25 cellular contexts compared by ENCODE assay signal in the genomic region with DNA sequence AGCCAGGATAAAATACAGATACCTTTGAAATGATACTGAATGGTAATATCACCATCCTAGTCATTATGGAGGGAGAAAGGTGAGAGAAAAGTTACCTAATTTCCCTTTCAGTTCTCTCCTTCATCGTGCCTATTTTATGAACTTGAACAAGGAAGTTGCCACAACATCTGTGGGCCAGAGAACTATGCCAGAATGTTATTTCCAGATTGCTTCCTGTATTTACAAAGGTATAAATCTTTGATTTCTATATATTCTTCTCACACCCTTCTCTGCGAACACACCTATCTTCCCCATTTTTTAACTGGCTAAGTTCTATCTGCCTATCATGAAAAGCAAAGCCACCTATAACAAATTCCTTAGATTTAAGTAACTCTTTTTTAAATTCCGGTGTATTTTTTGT.
"Had no signal": no experiment of that assay in that cellular context is flagged by ENCODE, and none has a peak within 500 bp of the region (broad histone marks: within the 10 kb centered on the region; RNA-seq: fewer than 3 reads in every experiment).

No MANE protein-coding gene starts in this region.

- ATAC-seq: naive thymus-derived CD4-positive, alpha-beta T cell; natural killer cell; psoas muscle; right cardiac atrium; right lobe of liver; stimulated activated effector memory CD8-positive, alpha-beta T cell treated with anti-CD3 and anti-CD28 coated beads, Interleukin-12 subunit alpha, Interleukin-12 subunit beta, amount 100 ng/mL, for 72 hours; stimulated activated naive B cell treated with anti-CD40 and anti-IgM and Interleukin-4, amounts not matched to agents 10 μg/mL and 1 μg/mL and 100 μg/mL, for 72 hours; upper lobe of right lung had no signal

- H3K36me3 ChIP-seq: neural progenitor cell, ovary, right lobe of liver, sigmoid colon, spleen, stomach, thoracic aorta, thyroid gland, tibial nerve, upper lobe of right lung, uterus had no signal

- H2AFZ ChIP-seq: neural progenitor cell, parathyroid adenoma had no signal

- H3K27ac ChIP-seq: neural progenitor cell, ovary, parathyroid adenoma, psoas muscle, right lobe of liver, sigmoid colon, spleen, stomach, thoracic aorta, thyroid gland, tibial nerve, upper lobe of right lung, uterus had no signal

- H3K79me2 ChIP-seq: parathyroid adenoma had no signal

- H3K4me1 ChIP-seq: neural progenitor cell, parathyroid adenoma, psoas muscle, right lobe of liver, sigmoid colon, spleen, stomach, thyroid gland, tibial nerve, upper lobe of right lung, uterus had no signal

- H3K9me3 ChIP-seq: ovary, psoas muscle, sigmoid colon, thoracic aorta, thyroid gland, tibial nerve, upper lobe of right lung, uterus had no signal

- DNase-seq: naive thymus-derived CD4-positive, alpha-beta T cell; natural killer cell; occipital lobe; ovary; posterior cingulate gyrus; psoas muscle; right cardiac atrium; right lobe of liver; sigmoid colon; spleen; stimulated activated CD4-positive, alpha-beta T cell treated with anti-CD3 and anti-CD28 coated beads, Interleukin-12 subunit alpha, Interleukin-12 subunit beta, amount 100 ng/mL, for 4 hours; stimulated activated CD4-positive, alpha-beta T cell treated with anti-CD3 and anti-CD28 coated beads, Interleukin-1b, Interleukin-23, amount 100 ng/mL, for 48 hours; stimulated activated CD4-positive, alpha-beta T cell treated with anti-CD3 and anti-CD28 coated beads, Interleukin-4, amount 100 ng/mL, for 1 hour; stimulated activated naive B cell treated with anti-CD40 and anti-IgM and Interleukin-4, amounts not matched to agents 10 μg/mL and 1 μg/mL and 100 μg/mL, for 72 hours; stimulated activated naive CD4-positive, alpha-beta T cell treated with Interleukin-2 at 50 U/mL for 16 hours; stomach; thyroid gland; upper lobe of right lung; uterus had no signal

- H3K4me2 ChIP-seq: neural progenitor cell, smooth muscle cell had no signal

- H3K27me3 ChIP-seq: neural progenitor cell, ovary, right lobe of liver, sigmoid colon, spleen, stomach, thyroid gland, tibial nerve, upper lobe of right lung, uterus had no signal

- H3K4me3 ChIP-seq: neural progenitor cell, ovary, psoas muscle, right lobe of liver, sigmoid colon, smooth muscle cell, spleen, stomach, thoracic aorta, thyroid gland, tibial nerve, upper lobe of right lung, uterus had no signal

- H3K9ac ChIP-seq: neural progenitor cell, parathyroid adenoma had no signal
